Comparison of ENCODE assay signal across 33 cellular contexts in genomic region chr5:147957906-147958305, GRCh38. TPM values are rescaled to one million over a fixed set of nuclear protein-coding genes. Genes with fewer than 3 reads are reported as not detected.
"Had no signal": no experiment of that assay in that cellular context is flagged by ENCODE, and none has a peak within 500 bp of the region (broad histone marks: within the 10 kb centered on the region; RNA-seq: fewer than 3 reads in every experiment).

No MANE protein-coding gene starts in this region.

- H3K36me3 ChIP-seq: brain microvascular endothelial cell, breast epithelium had no signal

- ATAC-seq: activated CD4-positive, alpha-beta T cell treated with anti-CD3 and anti-CD28 coated beads for 36 hours; activated CD4-positive, CD25-positive, alpha-beta regulatory T cell treated with anti-CD3 and anti-CD28 coated beads, Interleukin-2, amount 50 U/mL, for 24 hours; activated CD8-positive, alpha-beta memory T cell treated with anti-CD3 and anti-CD28 coated beads, Interleukin-2, amount 10 ng/mL, durations not matched to agents 7 days and 5 days; activated CD8-positive, alpha-beta T cell treated with anti-CD3 and anti-CD28 coated beads, Interleukin-2, amount 10 ng/mL, durations not matched to agents 7 days and 5 days; activated naive CD8-positive, alpha-beta T cell treated with anti-CD3 and anti-CD28 coated beads, Interleukin-2, amount 50 U/mL, for 24 hours; body of pancreas had no signal

- H3K4me3 ChIP-seq: body of pancreas, breast epithelium had no signal

- H3K27ac ChIP-seq: body of pancreas, brain microvascular endothelial cell, breast epithelium, VCaP had no signal

- H3K4me1 ChIP-seq: body of pancreas, breast epithelium had no signal

- DNase-seq: activated B cell treated with CpG ODN at 0.5 μM for 24 hours; activated CD4-positive, alpha-beta memory T cell treated with anti-CD3 and anti-CD28 coated beads, Interleukin-2, amount 10 ng/mL, durations not matched to agents 7 days and 5 days; activated CD4-positive, alpha-beta T cell treated with anti-CD3 and anti-CD28 coated beads for 1 hour; activated CD4-positive, alpha-beta T cell treated with anti-CD3 and anti-CD28 coated beads for 36 hours; activated CD4-positive, alpha-beta T cell treated with anti-CD3 and anti-CD28 coated beads for 48 hours; activated CD4-positive, alpha-beta T cell treated with anti-CD3 and anti-CD28 coated beads, Interleukin-2, amount 10 ng/mL, durations not matched to agents 7 days and 5 days; activated CD4-positive, alpha-beta T cell treated with anti-CD3 and anti-CD28 coated beads, Interleukin-2, amount 50 U/mL, for 48 hours; activated CD8-positive, alpha-beta memory T cell treated with anti-CD3 and anti-CD28 coated beads for 24 hours; activated CD8-positive, alpha-beta memory T cell treated with anti-CD3 and anti-CD28 coated beads, Interleukin-2, amount 10 ng/mL, durations not matched to agents 7 days and 5 days; activated CD8-positive, alpha-beta memory T cell treated with anti-CD3 and anti-CD28 coated beads, Interleukin-2, amount 50 U/mL, for 48 hours; activated CD8-positive, alpha-beta T cell treated with anti-CD3 and anti-CD28 coated beads, Interleukin-2, amount 10 ng/mL, durations not matched to agents 7 days and 5 days; activated effector memory CD4-positive, alpha-beta T cell treated with Interleukin-2 at 50 U/mL for 16 hours; activated gamma-delta T cell; activated naive CD4-positive, alpha-beta T cell treated with anti-CD3 and anti-CD28 coated beads, Interleukin-2, amount 10 ng/mL, durations not matched to agents 7 days and 5 days; activated naive CD4-positive, alpha-beta T cell treated with Interleukin-2 at 50 U/mL for 16 hours; activated naive CD8-positive, alpha-beta T cell treated with anti-CD3 and anti-CD28 coated beads, Interleukin-2, amount 10 ng/mL, durations not matched to agents 7 days and 5 days; activated naive CD8-positive, alpha-beta T cell treated with anti-CD3 and anti-CD28 coated beads, Interleukin-2, amount 50 U/mL, for 24 hours; activated T-cell treated with anti-CD3 and anti-CD28 coated beads, Interleukin-2, amount 50 U/mL, for 24 hours; activated T-cell treated with anti-CD3 and anti-CD28 coated beads, Interleukin-2, amount 50 U/mL, for 48 hours; aorta; body of pancreas; brain microvascular endothelial cell; central memory CD4-positive, alpha-beta T cell; SW 1271; T-helper 1 cell; T-helper 2 cell; T-helper 9 cell had no signal

- H3K27me3 ChIP-seq: body of pancreas, brain microvascular endothelial cell, breast epithelium had no signal

- H3K9me3 ChIP-seq: body of pancreas, breast epithelium had no signal

- FAIRE-seq: astrocyte, TTC549 had no signal

RNA-seq across cellular contexts. Expression of gene C5orf46, which starts 51.6 kb away (rescaled TPM):
- total RNA-seq: activated B cell treated with CpG ODN at 0.5 μM for 24 hours; activated CD4-positive, alpha-beta memory T cell treated with anti-CD3 and anti-CD28 coated beads, Interleukin-2, amount 10 ng/mL, durations not matched to agents 7 days and 5 days; activated CD4-positive, alpha-beta T cell treated with anti-CD3 and anti-CD28 coated beads for 36 hours; activated CD4-positive, alpha-beta T cell treated with anti-CD3 and anti-CD28 coated beads, Interleukin-2, amount 10 ng/mL, durations not matched to agents 7 days and 5 days; activated CD8-positive, alpha-beta memory T cell treated with anti-CD3 and anti-CD28 coated beads, Interleukin-2, amount 10 ng/mL, durations not matched to agents 7 days and 5 days; activated CD8-positive, alpha-beta T cell treated with anti-CD3 and anti-CD28 coated beads, Interleukin-2, amount 10 ng/mL, durations not matched to agents 7 days and 5 days; activated naive CD8-positive, alpha-beta T cell treated with anti-CD3 and anti-CD28 coated beads, Interleukin-2, amount 10 ng/mL, durations not matched to agents 7 days and 5 days; activated T-helper 2 cell treated with anti-CD3 and anti-CD28 coated beads, Interferon-gamma antibody, Interleukin-2, Interleukin-4, amounts not matched to agents 10 μg/mL and 5 μg/mL and 100 μg/mL, durations not matched to agents 14 hours and 24 hours and 36 hours; body of pancreas had no signal
